Comparison of ENCODE assay signal across 8 cellular contexts in the genomic region with DNA sequence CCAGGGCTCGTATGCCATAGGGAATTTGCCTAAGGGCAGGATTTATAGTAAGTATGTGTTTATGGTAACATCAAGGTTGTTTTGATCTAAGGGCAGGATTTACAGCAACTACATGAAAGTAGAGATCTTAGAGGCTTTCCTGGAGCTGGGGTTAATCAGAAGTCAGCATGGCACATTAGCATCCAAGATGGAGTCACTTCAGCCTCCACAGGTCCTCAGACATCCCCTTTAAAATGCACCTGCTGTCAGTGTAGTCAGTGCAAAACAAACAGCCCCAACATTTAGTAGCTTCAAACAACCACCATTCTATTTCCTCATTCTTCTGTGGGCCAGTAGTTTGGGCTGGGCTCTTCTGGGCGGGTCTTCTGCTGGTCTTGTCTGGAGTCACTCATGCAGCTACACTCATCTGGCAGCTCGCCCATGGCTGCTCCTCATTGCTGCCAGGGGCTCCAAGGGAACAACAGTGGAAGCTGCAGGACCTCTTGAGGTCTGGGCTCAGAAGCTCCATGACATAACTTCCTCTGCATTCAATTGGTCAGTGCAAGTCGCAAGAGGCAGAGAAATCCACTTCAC.
DNase-seq lines count a peak whose midpoint lies in the region; ATAC-seq lines count a peak whose summit lies in the region.

No MANE protein-coding gene starts in this region.

- H3K9me3 Mint-ChIP-seq in naive B cell, result peaks cover 0 to 11% (median 9%) of the 10 kb centered on the region in 7 donors
- no peaks in the 10 kb centered on the region for H3K9me3 Mint-ChIP-seq in natural killer cell treated with Interleukin-12 subunit alpha and Interleukin-12 subunit beta and Interleukin-15 and Interleukin-18, amount 100 ng/mL, for 72 hours

- DNase-seq in ELR (ENCODE audit: low read depth) (peak; percentile 5), NCI-H2196 treated with DMSO at 0.1 percent for 48 hours (lab: John Stamatoyannopoulos, UW; ENCODE audit: unreplicated experiment) (peak; percentile 90), cerebellar cortex (ENCODE audit: low spot score) (peak; percentile 20), naive B cell (no peak)
- no peak for DNase-seq in natural killer cell treated with Interleukin-12 subunit alpha and Interleukin-12 subunit beta and Interleukin-15 and Interleukin-18, amount 100 ng/mL, for 72 hours (ENCODE audit: low spot score)

- H3K4me3 Mint-ChIP-seq in naive B cell, result no peak overlapping the region
- H3K4me3 Mint-ChIP-seq in natural killer cell treated with Interleukin-12 subunit alpha and Interleukin-12 subunit beta and Interleukin-15 and Interleukin-18, amount 100 ng/mL, for 72 hours, result no peak overlapping the region

- H3K27ac Mint-ChIP-seq in naive B cell, result peak overlapping the region in 1 of 6 donors; percentile 20
- no peak overlapping the region for H3K27ac Mint-ChIP-seq in natural killer cell treated with Interleukin-12 subunit alpha and Interleukin-12 subunit beta and Interleukin-15 and Interleukin-18, amount 100 ng/mL, for 72 hours

- ATAC-seq in naive B cell (ENCODE audit: low read depth in 2 of 2), result peak; percentile 15 to 61
- ATAC-seq in natural killer cell treated with Interleukin-12 subunit alpha and Interleukin-12 subunit beta and Interleukin-15 and Interleukin-18, amount 100 ng/mL, for 72 hours, result no peak
- no peak for ATAC-seq in HG03432 (IDR thresholded peaks at IDR 0.05; ENCODE audit: unreplicated experiment)
- no peak for ATAC-seq in HG02870 (IDR thresholded peaks at IDR 0.05; ENCODE audit: unreplicated experiment)
- ATAC-seq in HG02938 (IDR thresholded peaks at IDR 0.05; ENCODE audit: unreplicated experiment), result no peak

- H3K4me1 Mint-ChIP-seq in naive B cell, result peaks cover 30 to 71% (median 69%) of the 10 kb centered on the region in 3 donors
- peaks cover 0 to 3% of the 10 kb centered on the region in 2 donors for H3K4me1 Mint-ChIP-seq in natural killer cell treated with Interleukin-12 subunit alpha and Interleukin-12 subunit beta and Interleukin-15 and Interleukin-18, amount 100 ng/mL, for 72 hours (ENCODE audit: low read depth in 2 of 2)

- peaks cover 0 to 25% (median 0%) of the 10 kb centered on the region in 3 donors for H3K27me3 Mint-ChIP-seq in naive B cell
- H3K27me3 Mint-ChIP-seq in natural killer cell treated with Interleukin-12 subunit alpha and Interleukin-12 subunit beta and Interleukin-15 and Interleukin-18, amount 100 ng/mL, for 72 hours, result peaks cover 10 to 23% of the 10 kb centered on the region in 2 donors

- peaks cover under 1 to 7% of the 10 kb centered on the region in 2 donors for H3K36me3 Mint-ChIP-seq in naive B cell
- peaks cover under 1% of the 10 kb centered on the region for H3K36me3 Mint-ChIP-seq in natural killer cell treated with Interleukin-12 subunit alpha and Interleukin-12 subunit beta and Interleukin-15 and Interleukin-18, amount 100 ng/mL, for 72 hours

Comparison
In these comparisons a context has a peak if more than half of its experiments do, and no peak if none do; other contexts are left out.
1. DNase-seq: peak in ELR (single experiment), NCI-H2196 treated with DMSO at 0.1 percent for 48 hours (single experiment) and cerebellar cortex (single experiment); none in naive B cell (single experiment) and natural killer cell treated with Interleukin-12 subunit alpha and Interleukin-12 subunit beta and Interleukin-15 and Interleukin-18, amount 100 ng/mL, for 72 hours (single experiment).
2. ATAC-seq: peak in naive B cell (2 of 2); none in natural killer cell treated with Interleukin-12 subunit alpha and Interleukin-12 subunit beta and Interleukin-15 and Interleukin-18, amount 100 ng/mL, for 72 hours (0 of 2), HG03432 (single experiment), HG02870 (single experiment) and HG02938 (single experiment).